In genomic region chr18:42052137-42052708, GRCh38 we compare ENCODE assay signal across 9 cellular contexts.
DNase-seq lines count a peak whose midpoint lies in the region; ATAC-seq and TF ChIP-seq lines count a peak whose summit lies in the region.
"Had no signal": no experiment of that assay in that cellular context is flagged by ENCODE, and none has a peak within 500 bp of the region (broad histone marks: within the 10 kb centered on the region; RNA-seq: fewer than 3 reads in every experiment).

No MANE protein-coding gene starts in this region.

- DNase-seq in DND-41: no peak
- DNase-seq in astrocyte of the cerebellum (ENCODE audit: low read depth): no peak
- peak; percentile 20 for DNase-seq in mesenchymal stem cell
- DNase-seq in amygdala (lab: John Stamatoyannopoulos, UW): no peak
- DNase-seq in stimulated activated CD4-positive, alpha-beta T cell treated with anti-CD3 and anti-CD28 coated beads, Interleukin-12 subunit alpha, Interleukin-12 subunit beta, amount 100 ng/mL, for 4 hours: no peak
- DNase-seq: stimulated activated CD4-positive, alpha-beta T cell treated with anti-CD3 and anti-CD28 coated beads, Interleukin-1b, Interleukin-23, amount 100 ng/mL, for 48 hours had no signal

- H4K20me1 ChIP-seq in DND-41 (ENCODE audit: insufficient read depth, low read length): no peaks in the 10 kb centered on the region

- H3K36me3 ChIP-seq in DND-41 (ENCODE audit: insufficient read depth, low read length) (peaks cover 34% of the 10 kb centered on the region; the same call in 1 of the 2 replicates), mesenchymal stem cell (ENCODE audit: control insufficient read depth in 1 of 2, insufficient read depth in 2 of 2, low read depth in 1 of 2, low read length in 2 of 2) (peaks cover 4 to 41% of the 10 kb centered on the region in 2 experiments)

- H2BK12ac ChIP-seq in mesenchymal stem cell (ENCODE audit: low read length in 2 of 2): no peak overlapping the region

- WGBS in mesenchymal stem cell: 88% methylated on average over 3 of the region's 3 CpGs

- ATAC-seq in DND-41 (ENCODE audit: insufficient read depth, low read depth) (no peak), HG03025 (IDR thresholded peaks at IDR 0.05; ENCODE audit: low FRiP score, unreplicated experiment) (no peak), GM21723 (IDR thresholded peaks at IDR 0.05; ENCODE audit: unreplicated experiment) (no peak)

- no peak overlapping the region for H2AK5ac ChIP-seq in mesenchymal stem cell (ENCODE audit: low read length, severe bottlenecking)

- H3K9me3 ChIP-seq in DND-41 (ENCODE audit: insufficient read depth, low read length, severe bottlenecking) (no peaks in the 10 kb centered on the region), mesenchymal stem cell (ENCODE audit: control insufficient read depth, low read length) (no peaks in the 10 kb centered on the region)

- H4K91ac ChIP-seq in mesenchymal stem cell (ENCODE audit: low read length): no peak overlapping the region

- H3K27ac ChIP-seq in DND-41 (ENCODE audit: low read length) (no peak overlapping the region), mesenchymal stem cell (ENCODE audit: low read length, poor library complexity, severe bottlenecking) (no peak overlapping the region)

- no peak overlapping the region for H2BK15ac ChIP-seq in mesenchymal stem cell (ENCODE audit: low read depth, poor library complexity, severe bottlenecking)

- H3K4ac ChIP-seq in mesenchymal stem cell (ENCODE audit: low read depth in 1 of 2, low read length in 2 of 2): no peak overlapping the region

- no peak overlapping the region for H2BK5ac ChIP-seq in mesenchymal stem cell (ENCODE audit: low read depth, low read length, poor library complexity, severe bottlenecking)

- H3K4me2 ChIP-seq in DND-41 (ENCODE audit: insufficient read depth, low read length) (no peak overlapping the region), mesenchymal stem cell (ENCODE audit: low read length, poor library complexity, severe bottlenecking) (no peak overlapping the region)

- H3K9ac ChIP-seq in DND-41 (ENCODE audit: low read depth, low read length) (no peak overlapping the region), mesenchymal stem cell (ENCODE audit: low read length) (peak overlapping the region; percentile 87)

- in situ Hi-C loops in astrocyte of the cerebellum (cut with HindIII; ENCODE audit: low sequenced_read_pairs): no loop called here

- no peak overlapping the region for H3K23ac ChIP-seq in mesenchymal stem cell (ENCODE audit: low read length in 2 of 2)

- H3K27me3 ChIP-seq in DND-41 (ENCODE audit: insufficient read depth, low read length, poor library complexity) (no peaks in the 10 kb centered on the region), mesenchymal stem cell (ENCODE audit: control insufficient read depth in 1 of 2, insufficient read depth in 1 of 2, low read length in 2 of 2) (no peaks in the 10 kb centered on the region)

- H3K18ac ChIP-seq in mesenchymal stem cell (ENCODE audit: low read depth in 1 of 2, low read length in 2 of 2): no peak overlapping the region

- H2AFZ ChIP-seq in DND-41 (ENCODE audit: low read depth, low read length) (no peak overlapping the region), mesenchymal stem cell (ENCODE audit: low read depth, low read length) (no peak overlapping the region)

- H3K4me3 ChIP-seq in DND-41 (ENCODE audit: low read depth in 1 of 2, low read length in 2 of 2) (no peak overlapping the region), astrocyte of the cerebellum (ENCODE audit: low read depth, low read length) (no peak overlapping the region), mesenchymal stem cell (ENCODE audit: insufficient read depth in 1 of 2, low read depth in 1 of 2, low read length in 2 of 2) (no peak overlapping the region)

- H4K8ac ChIP-seq in mesenchymal stem cell (ENCODE audit: low read length): no peak overlapping the region

- TF ChIP-seq CTCF in DND-41 (IDR thresholded peaks at IDR 0.05; ENCODE audit: borderline replicate concordance, extremely low read depth, low read length, poor library complexity, severe bottlenecking): peak; percentile 26
- TF ChIP-seq CTCF in LNCAP (IDR thresholded peaks at IDR 0.05): peak; percentile 51; the same call in 1 of the 2 replicates
- peak; percentile 31 for TF ChIP-seq CTCF in astrocyte of the cerebellum (IDR thresholded peaks at IDR 0.05; ENCODE audit: low read depth, low read length, missing control alignments)

- no peak overlapping the region for H3K14ac ChIP-seq in mesenchymal stem cell (ENCODE audit: low read length in 2 of 2)

- H3K79me2 ChIP-seq in DND-41 (ENCODE audit: insufficient read depth, low read length): no peaks in the 10 kb centered on the region

- H3K79me1 ChIP-seq in mesenchymal stem cell (replicated peaks; ENCODE audit: low read length, poor library complexity, severe bottlenecking): peaks cover 5% of the 10 kb centered on the region

- no peak overlapping the region for H2BK120ac ChIP-seq in mesenchymal stem cell (ENCODE audit: low read depth, low read length)

- H3K4me1 ChIP-seq in DND-41 (ENCODE audit: insufficient read depth, low read length) (no peaks in the 10 kb centered on the region), mesenchymal stem cell (ENCODE audit: control insufficient read depth, insufficient read depth, low read depth, low read length) (no peaks in the 10 kb centered on the region)
